17 cellular contexts compared by ENCODE assay signal in genomic region chr16:69083306-69083941, GRCh38. TPM values are rescaled to one million over a fixed set of nuclear protein-coding genes. Genes with fewer than 3 reads are reported as not detected.
DNase-seq lines count a peak whose midpoint lies in the region; ATAC-seq and TF ChIP-seq lines count a peak whose summit lies in the region.
"Had no signal": no experiment of that assay in that cellular context is flagged by ENCODE, and none has a peak within 500 bp of the region (broad histone marks: within the 10 kb centered on the region; RNA-seq: fewer than 3 reads in every experiment).

No MANE protein-coding gene starts in this region.

- DNase-seq in DMS53 (lab: John Stamatoyannopoulos, UW): peak; percentile 11
- no peak for DNase-seq in DMS53 treated with DMSO at 0.1 percent for 48 hours (lab: John Stamatoyannopoulos, UW; ENCODE audit: unreplicated experiment)
- DNase-seq in fibroblast of pulmonary artery (ENCODE audit: low read depth): no peak
- DNase-seq in NCI-H2171 treated with DMSO at 0.1 percent for 48 hours (lab: John Stamatoyannopoulos, UW): no peak
- no peak for DNase-seq in esophagus squamous epithelium (lab: John Stamatoyannopoulos, UW)
- DNase-seq: 8988T; activated CD4-positive, CD25-positive, alpha-beta regulatory T cell treated with anti-CD3 and anti-CD28 coated beads, Interleukin-2, amount 50 U/mL, for 72 hours; activated CD8-positive, alpha-beta memory T cell treated with anti-CD3 and anti-CD28 coated beads, Interleukin-2, amount 50 U/mL, for 48 hours; GF-D8; NCI-H526; retina; T-helper 1 cell had no signal

- H3K27ac ChIP-seq in KOPT-K1 (ENCODE audit: low read depth, low read length, poor library complexity, severe bottlenecking) (peak overlapping the region; percentile 2), parathyroid adenoma (no peak overlapping the region), esophagus squamous epithelium (no peak overlapping the region)
- H3K27ac ChIP-seq: RWPE1 had no signal

- no peak overlapping the region for H2AFZ ChIP-seq in parathyroid adenoma

- H3K36me3 ChIP-seq in KOPT-K1 (ENCODE audit: insufficient read depth, low read length) (no peaks in the 10 kb centered on the region; the same call in 1 of the 2 replicates), parathyroid adenoma (ENCODE audit: control insufficient read depth, insufficient read depth, low read length) (no peaks in the 10 kb centered on the region), esophagus squamous epithelium (peaks cover 0 to 24% (median 0%) of the 10 kb centered on the region in 3 donors)

- intact Hi-C loops in esophagus squamous epithelium (cut with DNase I): no loop called here

- H3K79me2 ChIP-seq in parathyroid adenoma: no peaks in the 10 kb centered on the region

- H3K27me3 ChIP-seq in parathyroid adenoma (ENCODE audit: control insufficient read depth, insufficient read depth, low read length) (no peaks in the 10 kb centered on the region), esophagus squamous epithelium (no peaks in the 10 kb centered on the region)

- no peak overlapping the region for H3K4me2 ChIP-seq in parathyroid adenoma (ENCODE audit: low read length)

- TF ChIP-seq CTCF in fibroblast of pulmonary artery (IDR thresholded peaks at IDR 0.05; ENCODE audit: low read length, missing control alignments): peak; percentile 4
- TF ChIP-seq CTCF in parathyroid adenoma (IDR thresholded peaks at IDR 0.05): peak; percentile 24
- TF ChIP-seq CTCF in esophagus squamous epithelium (IDR thresholded peaks at IDR 0.05): peak in 1 of 6 experiments; percentile 42

- ATAC-seq in HG03432 (IDR thresholded peaks at IDR 0.05; ENCODE audit: unreplicated experiment): no peak

- H3K4me1 ChIP-seq in parathyroid adenoma (no peaks in the 10 kb centered on the region), esophagus squamous epithelium (peaks cover 0 to 15% (median 4%) of the 10 kb centered on the region in 3 donors)

- TF ChIP-seq POLR2A in esophagus squamous epithelium (IDR thresholded peaks at IDR 0.05): no peak

- no peak overlapping the region for H3K4me3 ChIP-seq in fibroblast of pulmonary artery (replicated peaks; ENCODE audit: low read depth, low read length)
- no peak overlapping the region for H3K4me3 ChIP-seq in parathyroid adenoma (ENCODE audit: low read depth, low read length)
- no peak overlapping the region for H3K4me3 ChIP-seq in esophagus squamous epithelium
- H3K4me3 ChIP-seq: lung had no signal

- no peak overlapping the region for H3K9ac ChIP-seq in parathyroid adenoma

- H3K9me3 ChIP-seq in KOPT-K1 (ENCODE audit: insufficient read depth, low read length, poor library complexity, severe bottlenecking) (no peaks in the 10 kb centered on the region), parathyroid adenoma (ENCODE audit: control insufficient read depth, low read length) (no peaks in the 10 kb centered on the region), esophagus squamous epithelium (no peaks in the 10 kb centered on the region)

- WGBS in esophagus squamous epithelium, 2 donors: 90 to 93% methylated on average over 11 of the region's 16 CpGs

RNA-seq across cellular contexts. Expression of gene HAS3, which starts 22.0 kb away (rescaled TPM):
- total RNA-seq in esophagus squamous epithelium: 100 to 1,000 TPM in 1 of 4 donors, 10 to 100 TPM in 3; 15.8 to 103 (median 51.4) TPM

RNA-seq across cellular contexts. Expression of gene CHTF8, which starts 49.0 kb away (rescaled TPM):
- total RNA-seq in esophagus squamous epithelium: 10 to 100 TPM; 51.2 to 83.4 (median 63.4) TPM

RNA-seq across cellular contexts. Expression of gene UTP4, which starts 49.0 kb away (rescaled TPM):
- total RNA-seq in esophagus squamous epithelium: 10 to 100 TPM; 18.3 to 42.2 (median 28.6) TPM
